In genomic region chr11:62678433-62678769, GRCh38 we compare ENCODE assay signal across 1 cellular context.
TF ChIP-seq lines count a peak whose summit lies in the region.

No MANE protein-coding gene starts in this region.

TF ChIP-seq in H1, 55 proteins besides CTCF, POLR2A, EP300 and RAD21:
- TF ChIP-seq SAP30 (IDR thresholded peaks at IDR 0.05; ENCODE audit: insufficient read depth, insufficient replicate concordance, low read length) (no peak), RXRA (IDR thresholded peaks at IDR 0.05; ENCODE audit: insufficient read depth, low read depth, low read length) (no peak), TEAD4 (IDR thresholded peaks at IDR 0.05; ENCODE audit: low read depth, low read length) (no peak), ASH2L (IDR thresholded peaks at IDR 0.05; ENCODE audit: low read length) (no peak), RNF2 (IDR thresholded peaks at IDR 0.05; ENCODE audit: borderline replicate concordance, low read depth, low read length, missing control alignments, poor library complexity, severe bottlenecking) (no peak), EZH2 (IDR thresholded peaks at IDR 0.05; ENCODE audit: low read depth, low read length, severe bottlenecking) (no peak), MAFK (IDR thresholded peaks at IDR 0.05; ENCODE audit: low read depth, low read length) (no peak), CTBP2 (IDR thresholded peaks at IDR 0.05; ENCODE audit: borderline replicate concordance, insufficient read depth, insufficient read length, low read length) (no peak)
